Comparison of ENCODE assay signal across 12 cellular contexts in the genomic region with DNA sequence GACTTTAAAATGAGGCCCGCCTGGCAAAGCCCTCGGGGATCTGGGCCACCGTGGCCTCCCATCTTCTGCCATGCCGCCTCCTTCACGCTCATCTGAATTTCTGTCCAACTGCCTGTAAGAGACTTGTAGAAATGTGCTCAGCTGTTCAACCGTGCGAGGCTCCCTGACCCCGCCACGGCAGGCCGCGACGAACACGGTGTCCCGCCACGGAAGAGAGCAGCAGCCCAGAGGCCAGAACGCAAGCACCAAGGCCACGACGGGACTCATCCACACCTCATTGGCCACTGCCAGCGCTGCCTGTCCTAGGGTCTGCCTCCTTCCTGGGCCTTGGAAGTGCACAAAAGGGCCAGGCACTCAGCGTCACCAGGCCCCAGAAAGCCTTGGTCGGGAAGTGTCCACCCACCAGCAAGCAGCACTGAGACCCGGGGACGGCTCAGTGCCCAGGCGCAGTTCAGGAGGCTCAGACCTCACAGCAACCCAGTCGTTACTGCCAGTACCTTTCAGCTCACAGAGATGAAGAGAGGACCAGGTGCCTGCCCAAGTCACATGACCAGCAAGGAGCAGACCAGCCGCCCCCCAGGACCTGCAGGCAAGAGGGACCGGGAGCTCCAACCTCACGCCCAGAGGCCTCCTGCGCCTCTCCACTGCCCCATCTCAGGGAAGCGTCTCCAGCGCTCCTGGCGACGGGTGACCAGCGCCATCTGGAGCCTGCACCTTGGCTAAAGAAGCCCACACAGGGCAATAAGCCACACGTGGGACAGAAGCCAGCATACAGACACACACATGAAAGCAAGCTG.
"Had no signal": no experiment of that assay in that cellular context is flagged by ENCODE, and none has a peak within 500 bp of the region (broad histone marks: within the 10 kb centered on the region; RNA-seq: fewer than 3 reads in every experiment).

No MANE protein-coding gene starts in this region.

- H3K36me3 ChIP-seq: gastrocnemius medialis had no signal

- H3K9me3 ChIP-seq: gastrocnemius medialis, heart right ventricle, pancreas had no signal

- H3K9me3 Mint-ChIP-seq: activated naive CD8-positive, alpha-beta T cell treated with anti-CD3 and anti-CD28 coated beads, Interleukin-2, amount 10 ng/mL, durations not matched to agents 7 days and 5 days; stimulated activated naive CD8-positive, alpha-beta T cell treated with anti-CD3 and anti-CD28 coated beads, Interleukin-15, amount 100 ng/mL, for 72 hours; type B pancreatic cell had no signal

- H3K27me3 ChIP-seq: gastrocnemius medialis, heart right ventricle, pancreas had no signal

- ATAC-seq: gastrocnemius medialis; heart right ventricle; left colon; pancreas; stimulated activated naive CD8-positive, alpha-beta T cell treated with anti-CD3 and anti-CD28 coated beads, Interleukin-15, amount 100 ng/mL, for 72 hours had no signal

- H3K4me1 Mint-ChIP-seq: activated naive CD8-positive, alpha-beta T cell treated with anti-CD3 and anti-CD28 coated beads, Interleukin-2, amount 10 ng/mL, durations not matched to agents 7 days and 5 days; stimulated activated naive CD8-positive, alpha-beta T cell treated with anti-CD3 and anti-CD28 coated beads, Interleukin-15, amount 100 ng/mL, for 72 hours had no signal

- H3K27ac ChIP-seq: gastrocnemius medialis, heart right ventricle, pancreas had no signal

- DNase-seq: activated CD4-positive, CD25-positive, alpha-beta regulatory T cell treated with anti-CD3 and anti-CD28 coated beads, Interleukin-2, amount 50 U/mL, for 72 hours; activated naive CD4-positive, alpha-beta T cell; activated naive CD8-positive, alpha-beta T cell treated with anti-CD3 and anti-CD28 coated beads, Interleukin-2, amount 10 ng/mL, durations not matched to agents 7 days and 5 days; activated T-cell treated with anti-CD3 and anti-CD28 coated beads for 4 hours; gastrocnemius medialis; heart right ventricle; left colon; midbrain; stimulated activated CD4-positive, alpha-beta T cell treated with anti-CD3 and anti-CD28 coated beads, Interleukin-1b, Interleukin-23, amount 100 ng/mL, for 48 hours; stimulated activated naive CD8-positive, alpha-beta T cell treated with anti-CD3 and anti-CD28 coated beads, Interleukin-15, amount 100 ng/mL, for 72 hours had no signal

- H3K4me1 ChIP-seq: pancreas had no signal

- H3K4me3 ChIP-seq: gastrocnemius medialis, heart right ventricle, pancreas had no signal

- H3K27me3 Mint-ChIP-seq: activated naive CD8-positive, alpha-beta T cell treated with anti-CD3 and anti-CD28 coated beads, Interleukin-2, amount 10 ng/mL, durations not matched to agents 7 days and 5 days; stimulated activated naive CD8-positive, alpha-beta T cell treated with anti-CD3 and anti-CD28 coated beads, Interleukin-15, amount 100 ng/mL, for 72 hours; type B pancreatic cell had no signal

- H3K4me3 Mint-ChIP-seq: activated naive CD8-positive, alpha-beta T cell treated with anti-CD3 and anti-CD28 coated beads, Interleukin-2, amount 10 ng/mL, durations not matched to agents 7 days and 5 days; stimulated activated naive CD8-positive, alpha-beta T cell treated with anti-CD3 and anti-CD28 coated beads, Interleukin-15, amount 100 ng/mL, for 72 hours; type B pancreatic cell had no signal

- H3K27ac Mint-ChIP-seq: activated naive CD8-positive, alpha-beta T cell treated with anti-CD3 and anti-CD28 coated beads, Interleukin-2, amount 10 ng/mL, durations not matched to agents 7 days and 5 days; stimulated activated naive CD8-positive, alpha-beta T cell treated with anti-CD3 and anti-CD28 coated beads, Interleukin-15, amount 100 ng/mL, for 72 hours; type B pancreatic cell had no signal
